ENCODE assay signal across 21 cellular contexts in genomic region chrX:49262603-49263002, GRCh38. TPM values are rescaled to one million over a fixed set of nuclear protein-coding genes. Genes with fewer than 3 reads are reported as not detected.
A peak's percentile ranks its signal among the peaks of the same experiment; 100 is the strongest.
DNase-seq lines count a peak whose midpoint lies in the region; ATAC-seq and TF ChIP-seq lines count a peak whose summit lies in the region.
"Had no signal": no experiment of that assay in that cellular context is flagged by ENCODE, and none has a peak within 500 bp of the region (broad histone marks: within the 10 kb centered on the region; RNA-seq: fewer than 3 reads in every experiment).

No MANE protein-coding gene starts in this region.

- H3K9me3 Mint-ChIP-seq in T-helper 1 cell treated with Interleukin-12 subunit alpha and Interleukin-12 subunit beta and Interleukin-4 antibody, amounts not matched to agents 30 μg/mL and 1 μg/mL, for 36 hours, result no peaks in the 10 kb centered on the region
- no peaks in the 10 kb centered on the region for H3K9me3 Mint-ChIP-seq in activated T-cell treated with anti-CD3 and anti-CD28 coated beads, Interleukin-2, amount 50 U/mL, for 72 hours
- H3K9me3 Mint-ChIP-seq in activated CD8-positive, alpha-beta T cell treated with anti-CD3 and anti-CD28 coated beads for 36 hours, result no peaks in the 10 kb centered on the region
- H3K9me3 Mint-ChIP-seq in activated naive CD8-positive, alpha-beta T cell treated with anti-CD3 and anti-CD28 coated beads, Interleukin-2, amount 50 U/mL, for 24 hours, result no peaks in the 10 kb centered on the region
- H3K9me3 Mint-ChIP-seq: CD14-positive monocyte, HFFc6 had no signal

- CTCF ChIA-PET in activated CD8-positive, alpha-beta T cell treated with anti-CD3 and anti-CD28 coated beads for 36 hours (lab: Charles Lee), result interaction anchor here (1.8 kb wide), 1 partner anchor 10 kb away, joined by 4 read pairs; no protein-coding TSS in a partner anchor

- intact Hi-C loops in activated CD8-positive, alpha-beta T cell treated with anti-CD3 and anti-CD28 coated beads for 36 hours (cut with micrococcal nuclease), result no loop called here

- no peaks in the 10 kb centered on the region for H3K27me3 Mint-ChIP-seq in T-helper 1 cell treated with Interleukin-12 subunit alpha and Interleukin-12 subunit beta and Interleukin-4 antibody, amounts not matched to agents 30 μg/mL and 1 μg/mL, for 36 hours (ENCODE audit: low read depth)
- peaks cover 6% of the 10 kb centered on the region for H3K27me3 Mint-ChIP-seq in activated T-cell treated with anti-CD3 and anti-CD28 coated beads, Interleukin-2, amount 50 U/mL, for 72 hours (ENCODE audit: low read depth)
- H3K27me3 Mint-ChIP-seq in activated CD8-positive, alpha-beta T cell treated with anti-CD3 and anti-CD28 coated beads for 36 hours, result no peaks in the 10 kb centered on the region
- H3K27me3 Mint-ChIP-seq in activated naive CD8-positive, alpha-beta T cell treated with anti-CD3 and anti-CD28 coated beads, Interleukin-2, amount 50 U/mL, for 24 hours, result no peaks in the 10 kb centered on the region

- peaks cover 7% of the 10 kb centered on the region for H3K36me3 Mint-ChIP-seq in T-helper 1 cell treated with Interleukin-12 subunit alpha and Interleukin-12 subunit beta and Interleukin-4 antibody, amounts not matched to agents 30 μg/mL and 1 μg/mL, for 36 hours (ENCODE audit: low read depth)
- H3K36me3 Mint-ChIP-seq in activated T-cell treated with anti-CD3 and anti-CD28 coated beads, Interleukin-2, amount 50 U/mL, for 72 hours (ENCODE audit: insufficient read depth in 2 of 2), result no peaks in the 10 kb centered on the region
- H3K36me3 Mint-ChIP-seq in activated CD8-positive, alpha-beta T cell treated with anti-CD3 and anti-CD28 coated beads for 36 hours (ENCODE audit: low read depth), result peaks cover 18% of the 10 kb centered on the region
- H3K36me3 Mint-ChIP-seq in activated naive CD8-positive, alpha-beta T cell treated with anti-CD3 and anti-CD28 coated beads, Interleukin-2, amount 50 U/mL, for 24 hours (ENCODE audit: low read depth), result no peaks in the 10 kb centered on the region
- H3K36me3 Mint-ChIP-seq: CD14-positive monocyte had no signal

- POLR2A ChIA-PET in activated CD8-positive, alpha-beta T cell treated with anti-CD3 and anti-CD28 coated beads for 36 hours (lab: Charles Lee), result interaction anchor here (1.2 to 2.1 kb wide), 5 partner anchors 8 to 62 kb away, joined by 3 to 11 read pairs (median 4); no protein-coding TSS in a partner anchor

- H3K4me1 Mint-ChIP-seq in T-helper 1 cell treated with Interleukin-12 subunit alpha and Interleukin-12 subunit beta and Interleukin-4 antibody, amounts not matched to agents 30 μg/mL and 1 μg/mL, for 36 hours (ENCODE audit: low read depth), result peaks cover 35% of the 10 kb centered on the region
- H3K4me1 Mint-ChIP-seq in activated T-cell treated with anti-CD3 and anti-CD28 coated beads, Interleukin-2, amount 50 U/mL, for 72 hours (ENCODE audit: low read depth), result peaks cover 49% of the 10 kb centered on the region
- H3K4me1 Mint-ChIP-seq in activated CD8-positive, alpha-beta T cell treated with anti-CD3 and anti-CD28 coated beads for 36 hours (ENCODE audit: low read depth), result peaks cover 58% of the 10 kb centered on the region
- peaks cover 53% of the 10 kb centered on the region for H3K4me1 Mint-ChIP-seq in activated naive CD8-positive, alpha-beta T cell treated with anti-CD3 and anti-CD28 coated beads, Interleukin-2, amount 50 U/mL, for 24 hours
- H3K4me1 Mint-ChIP-seq: CD14-positive monocyte had no signal

- DNase-seq in T-helper 1 cell (no peak), activated T-cell treated with anti-CD3 and anti-CD28 coated beads for 4 hours (no peak), C1 segment of cervical spinal cord (lab: John Stamatoyannopoulos, UW) (no peak), T-helper 9 cell (no peak)
- no peak for DNase-seq in activated T-cell treated with anti-CD3 and anti-CD28 coated beads, Interleukin-2, amount 50 U/mL, for 72 hours
- DNase-seq in activated CD8-positive, alpha-beta T cell treated with anti-CD3 and anti-CD28 coated beads for 36 hours, result peak; percentile 37
- no peak for DNase-seq in activated naive CD8-positive, alpha-beta T cell treated with anti-CD3 and anti-CD28 coated beads, Interleukin-2, amount 50 U/mL, for 24 hours
- DNase-seq: AML-193, COR-L47, H7, HFFc6, KG1, MV-4-11, NCI-H187, NCI-H2107, NCI-H510A treated with DMSO at 0.1 percent for 48 hours, NCI-H774 had no signal

- H3K27ac Mint-ChIP-seq in T-helper 1 cell treated with Interleukin-12 subunit alpha and Interleukin-12 subunit beta and Interleukin-4 antibody, amounts not matched to agents 30 μg/mL and 1 μg/mL, for 36 hours, result no peak overlapping the region
- H3K27ac Mint-ChIP-seq in activated T-cell treated with anti-CD3 and anti-CD28 coated beads, Interleukin-2, amount 50 U/mL, for 72 hours, result peak overlapping the region; percentile 94
- H3K27ac Mint-ChIP-seq in activated CD8-positive, alpha-beta T cell treated with anti-CD3 and anti-CD28 coated beads for 36 hours, result peak overlapping the region; percentile 63
- H3K27ac Mint-ChIP-seq in activated naive CD8-positive, alpha-beta T cell treated with anti-CD3 and anti-CD28 coated beads, Interleukin-2, amount 50 U/mL, for 24 hours, result peak overlapping the region; percentile 76
- H3K27ac Mint-ChIP-seq: CD14-positive monocyte, HFFc6 had no signal

- no peak for TF ChIP-seq CTCF in activated CD8-positive, alpha-beta T cell treated with anti-CD3 and anti-CD28 coated beads for 36 hours (IDR thresholded peaks at IDR 0.05)

- ATAC-seq in activated T-cell treated with anti-CD3 and anti-CD28 coated beads, Interleukin-2, amount 50 U/mL, for 72 hours (replicated peaks in 1 of 2), result peak; percentile 58 to 69
- ATAC-seq in activated CD8-positive, alpha-beta T cell treated with anti-CD3 and anti-CD28 coated beads for 36 hours, result peak; percentile 65
- ATAC-seq in activated naive CD8-positive, alpha-beta T cell treated with anti-CD3 and anti-CD28 coated beads, Interleukin-2, amount 50 U/mL, for 24 hours, result peak; percentile 88
- ATAC-seq: HepG2 had no signal

- H3K4me3 Mint-ChIP-seq in T-helper 1 cell treated with Interleukin-12 subunit alpha and Interleukin-12 subunit beta and Interleukin-4 antibody, amounts not matched to agents 30 μg/mL and 1 μg/mL, for 36 hours, result peak overlapping the region; percentile 75
- H3K4me3 Mint-ChIP-seq in activated T-cell treated with anti-CD3 and anti-CD28 coated beads, Interleukin-2, amount 50 U/mL, for 72 hours, result peak overlapping the region; percentile 69 to 73
- peak overlapping the region; percentile 77 for H3K4me3 Mint-ChIP-seq in activated CD8-positive, alpha-beta T cell treated with anti-CD3 and anti-CD28 coated beads for 36 hours
- peak overlapping the region; percentile 24 for H3K4me3 Mint-ChIP-seq in activated naive CD8-positive, alpha-beta T cell treated with anti-CD3 and anti-CD28 coated beads, Interleukin-2, amount 50 U/mL, for 24 hours
- H3K4me3 Mint-ChIP-seq: CD14-positive monocyte, HFFc6 had no signal

RNA-seq across cellular contexts. Expression of gene FOXP3, which starts 1.9 kb away (rescaled TPM):
- total RNA-seq in activated T-cell treated with anti-CD3 and anti-CD28 coated beads, Interleukin-2, amount 50 U/mL, for 72 hours, result 10 to 100 TPM; 16.7 to 22.8 TPM
- 10 to 100 TPM; 22.3 to 23.5 TPM for total RNA-seq in activated CD8-positive, alpha-beta T cell treated with anti-CD3 and anti-CD28 coated beads for 36 hours
- total RNA-seq: HepG2 had no signal

RNA-seq across cellular contexts. Expression of gene PPP1R3F, which starts 7.0 kb away (rescaled TPM):
- 10 to 100 TPM in 1 of 2 donors, 1 to 10 TPM in 1; 9.8 to 16.1 TPM for total RNA-seq in activated T-cell treated with anti-CD3 and anti-CD28 coated beads, Interleukin-2, amount 50 U/mL, for 72 hours
- 1 to 10 TPM; 4.8 to 5.4 TPM for total RNA-seq in activated CD8-positive, alpha-beta T cell treated with anti-CD3 and anti-CD28 coated beads for 36 hours

RNA-seq across cellular contexts. Expression of gene CCDC22, which starts 27.3 kb away (rescaled TPM):
- total RNA-seq in activated T-cell treated with anti-CD3 and anti-CD28 coated beads, Interleukin-2, amount 50 U/mL, for 72 hours, result 10 to 100 TPM; 24.5 to 27.2 TPM
- 10 to 100 TPM; 27.4 to 29.9 TPM for total RNA-seq in activated CD8-positive, alpha-beta T cell treated with anti-CD3 and anti-CD28 coated beads for 36 hours

RNA-seq across cellular contexts. Expression of gene CACNA1F, which starts 29.5 kb away (rescaled TPM):
- total RNA-seq in activated T-cell treated with anti-CD3 and anti-CD28 coated beads, Interleukin-2, amount 50 U/mL, for 72 hours, result 1 to 10 TPM; 3.4 to 4.1 TPM
- total RNA-seq in activated CD8-positive, alpha-beta T cell treated with anti-CD3 and anti-CD28 coated beads for 36 hours, result 1 to 10 TPM in 1 of 2 experiments, under 1 TPM in 1; 0.90 to 1.1 TPM
- total RNA-seq: HepG2, HFFc6, OCI-LY7 had no signal

RNA-seq across cellular contexts. Expression of gene GAGE10, which starts 40.8 kb away (rescaled TPM):
- total RNA-seq in activated T-cell treated with anti-CD3 and anti-CD28 coated beads, Interleukin-2, amount 50 U/mL, for 72 hours, result not detected
- total RNA-seq in activated CD8-positive, alpha-beta T cell treated with anti-CD3 and anti-CD28 coated beads for 36 hours, result not detected
- total RNA-seq: H7, HepG2, HFFc6, OCI-LY7 had no signal

Comparison
In these comparisons a context has a peak if more than half of its experiments do, and no peak if none do; other contexts are left out.
1. H3K4me3 Mint-ChIP-seq: peak in every context shown above with its lines; median percentile 77 in activated CD8-positive, alpha-beta T cell treated with anti-CD3 and anti-CD28 coated beads for 36 hours; 75 in T-helper 1 cell treated with Interleukin-12 subunit alpha and Interleukin-12 subunit beta and Interleukin-4 antibody, amounts not matched to agents 30 μg/mL and 1 μg/mL, for 36 hours; 71 in activated T-cell treated with anti-CD3 and anti-CD28 coated beads, Interleukin-2, amount 50 U/mL, for 72 hours; 24 in activated naive CD8-positive, alpha-beta T cell treated with anti-CD3 and anti-CD28 coated beads, Interleukin-2, amount 50 U/mL, for 24 hours.